Comparison of ENCODE assay signal across 18 cellular contexts in the genomic region with DNA sequence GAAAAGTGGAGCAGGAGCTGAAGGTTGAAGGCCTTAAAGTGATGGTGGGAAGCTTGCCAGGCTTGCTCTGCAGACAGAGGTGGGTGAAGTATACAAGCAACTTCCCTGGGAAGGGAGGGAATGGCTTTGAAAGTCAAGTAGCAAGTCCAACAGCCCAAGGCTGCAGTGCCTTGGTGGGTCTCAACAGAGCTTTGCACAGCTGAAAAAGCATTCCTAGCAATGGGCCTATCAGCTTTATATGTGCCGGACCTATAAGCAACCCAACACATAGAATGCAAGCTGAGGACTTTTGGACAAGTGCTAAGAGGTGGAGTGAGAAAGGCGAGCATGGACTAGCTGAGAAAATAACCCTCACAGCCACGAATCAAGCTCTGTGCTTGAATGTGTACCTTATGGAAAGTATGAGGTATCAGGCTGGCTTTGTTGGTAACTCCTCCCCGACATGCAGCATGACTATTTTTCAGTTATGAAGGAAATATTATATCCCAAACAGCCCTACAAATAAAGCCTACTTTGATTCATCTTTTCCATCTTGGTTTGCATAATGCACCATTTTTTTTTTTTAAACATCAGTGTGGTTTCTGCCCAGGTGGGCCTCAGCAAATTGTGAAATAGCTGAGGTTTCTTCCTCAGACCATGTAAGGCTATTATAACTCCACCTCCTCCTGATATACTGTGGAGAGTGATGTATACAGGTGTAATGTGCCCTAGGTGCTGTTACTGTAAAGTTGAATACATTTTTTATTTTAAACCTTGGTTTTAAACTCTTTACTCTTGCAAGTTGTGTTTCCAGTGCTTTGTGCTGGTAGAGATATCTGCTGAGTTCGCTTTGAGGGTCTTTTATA.
DNase-seq lines count a peak whose midpoint lies in the region; ATAC-seq, FAIRE-seq and TF ChIP-seq lines count a peak whose summit lies in the region.
"Had no signal": no experiment of that assay in that cellular context is flagged by ENCODE, and none has a peak within 500 bp of the region (broad histone marks: within the 10 kb centered on the region; RNA-seq: fewer than 3 reads in every experiment).

No MANE protein-coding gene starts in this region.

- no peak for DNase-seq in activated CD4-positive, alpha-beta T cell treated with anti-CD3 and anti-CD28 coated beads for 36 hours
- no peak for DNase-seq in activated CD4-positive, alpha-beta T cell treated with anti-CD3 and anti-CD28 coated beads for 1 hour
- DNase-seq in stimulated activated CD4-positive, alpha-beta T cell treated with anti-CD3 and anti-CD28 coated beads, Interleukin-4, amount 100 ng/mL, for 24 hours = peak; percentile 20
- DNase-seq in stimulated activated CD4-positive, alpha-beta T cell treated with anti-CD3 and anti-CD28 coated beads, Interleukin-4, amount 100 ng/mL, for 4 hours = no peak
- DNase-seq in bronchial epithelial cell (ENCODE audit: low read depth) = no peak
- DNase-seq in stimulated activated naive CD8-positive, alpha-beta T cell treated with anti-CD3 and anti-CD28 coated beads, Interleukin-15, amount 100 ng/mL, for 72 hours = peak in 1 of 2 donors; percentile 46
- no peak for DNase-seq in SIG-M5 (lab: John Stamatoyannopoulos, UW)
- no peak for DNase-seq in NCI-H2171 treated with DMSO at 0.1 percent for 48 hours (lab: John Stamatoyannopoulos, UW)
- DNase-seq: Calu3; CD4-positive, alpha-beta memory T cell; DMS53; NCI-H187; NCI-H446; NCI-H69; NK-92 treated with Interleukin-12 subunit alpha and Interleukin-12 subunit beta, amount 100 ng/mL, for 24 hours; RPMI8226 had no signal

- H3K36me3 Mint-ChIP-seq in activated CD4-positive, alpha-beta T cell treated with anti-CD3 and anti-CD28 coated beads for 36 hours (ENCODE audit: low read depth) = no peaks in the 10 kb centered on the region
- H3K36me3 Mint-ChIP-seq: CD4-positive, alpha-beta memory T cell had no signal

- POLR2A ChIA-PET in activated CD4-positive, alpha-beta T cell treated with anti-CD3 and anti-CD28 coated beads for 36 hours (lab: Charles Lee) = interaction anchor here (0.7 to 1.0 kb wide), 3 partner anchors 48 to 446 kb away, joined by 3 to 7 read pairs (median 4); no protein-coding TSS in a partner anchor

- peaks cover 62% of the 10 kb centered on the region for H3K4me1 Mint-ChIP-seq in activated CD4-positive, alpha-beta T cell treated with anti-CD3 and anti-CD28 coated beads for 36 hours
- peaks cover 74% of the 10 kb centered on the region for H3K4me1 Mint-ChIP-seq in stimulated activated naive CD8-positive, alpha-beta T cell treated with anti-CD3 and anti-CD28 coated beads, Interleukin-15, amount 100 ng/mL, for 72 hours

- peak; percentile 47 for ATAC-seq in activated CD4-positive, alpha-beta T cell treated with anti-CD3 and anti-CD28 coated beads for 36 hours
- peak; percentile 67 for ATAC-seq in stimulated activated naive CD8-positive, alpha-beta T cell treated with anti-CD3 and anti-CD28 coated beads, Interleukin-15, amount 100 ng/mL, for 72 hours
- ATAC-seq: GM23338, HCT116 had no signal

- intact Hi-C loops in activated CD4-positive, alpha-beta T cell treated with anti-CD3 and anti-CD28 coated beads for 36 hours (cut with DNase I, micrococcal nuclease) = loop anchor here in 1 of 2 experiments (1.0 kb wide), 1 partner anchor 411 kb away; no protein-coding TSS in a partner anchor

- H3K4me3 Mint-ChIP-seq in activated CD4-positive, alpha-beta T cell treated with anti-CD3 and anti-CD28 coated beads for 36 hours = no peak overlapping the region
- peak overlapping the region in 1 of 2 donors; percentile 53 for H3K4me3 Mint-ChIP-seq in stimulated activated naive CD8-positive, alpha-beta T cell treated with anti-CD3 and anti-CD28 coated beads, Interleukin-15, amount 100 ng/mL, for 72 hours
- H3K4me3 Mint-ChIP-seq: CD4-positive, alpha-beta memory T cell; GM23338 had no signal

- FAIRE-seq in bronchial epithelial cell (lab: Jason Lieb, UNC) = peak; percentile 55

- H3K9me3 Mint-ChIP-seq in activated CD4-positive, alpha-beta T cell treated with anti-CD3 and anti-CD28 coated beads for 36 hours (ENCODE audit: low read depth) = no peaks in the 10 kb centered on the region
- no peaks in the 10 kb centered on the region for H3K9me3 Mint-ChIP-seq in stimulated activated naive CD8-positive, alpha-beta T cell treated with anti-CD3 and anti-CD28 coated beads, Interleukin-15, amount 100 ng/mL, for 72 hours
- H3K9me3 Mint-ChIP-seq: CD4-positive, alpha-beta memory T cell; GM23338 had no signal

- no peaks in the 10 kb centered on the region for H3K27me3 ChIP-seq in bronchial epithelial cell (ENCODE audit: control insufficient read depth, insufficient read depth, low read length)

- peaks cover 5% of the 10 kb centered on the region for H3K27me3 Mint-ChIP-seq in activated CD4-positive, alpha-beta T cell treated with anti-CD3 and anti-CD28 coated beads for 36 hours
- H3K27me3 Mint-ChIP-seq in stimulated activated naive CD8-positive, alpha-beta T cell treated with anti-CD3 and anti-CD28 coated beads, Interleukin-15, amount 100 ng/mL, for 72 hours = peaks cover 34% of the 10 kb centered on the region
- H3K27me3 Mint-ChIP-seq: CD4-positive, alpha-beta memory T cell had no signal

- TF ChIP-seq CTCF in bronchial epithelial cell (IDR thresholded peaks at IDR 0.05; ENCODE audit: insufficient read depth, low read length, severe bottlenecking) = no peak

- H3K36me3 ChIP-seq in bronchial epithelial cell (ENCODE audit: control insufficient read depth, insufficient read depth, low read length) = no peaks in the 10 kb centered on the region

- CTCF ChIA-PET in activated CD4-positive, alpha-beta T cell treated with anti-CD3 and anti-CD28 coated beads for 36 hours (lab: Charles Lee) = interaction anchor here (0.6 to 2.2 kb wide), 7 partner anchors 11 to 539 kb away, joined by 3 to 10 read pairs (median 3); no protein-coding TSS in a partner anchor

- H3K27ac Mint-ChIP-seq in activated CD4-positive, alpha-beta T cell treated with anti-CD3 and anti-CD28 coated beads for 36 hours = peak overlapping the region; percentile 48
- peak overlapping the region; percentile 68 to 77 for H3K27ac Mint-ChIP-seq in stimulated activated naive CD8-positive, alpha-beta T cell treated with anti-CD3 and anti-CD28 coated beads, Interleukin-15, amount 100 ng/mL, for 72 hours
- H3K27ac Mint-ChIP-seq: GM23338 had no signal

- H3K4me3 ChIP-seq in bronchial epithelial cell (ENCODE audit: low read depth, low read length) = no peak overlapping the region
- H3K4me3 ChIP-seq: GM23338 had no signal
